ENCODE assay signal across 1 cellular context in genomic region chr13:98144501-98145350, GRCh38.
TF ChIP-seq lines count a peak whose summit lies in the region.

No MANE protein-coding gene starts in this region.

TF ChIP-seq in HEK293, 187 proteins besides CTCF, POLR2A, EP300 and RAD21 (continued from another document):
- TF ChIP-seq OVOL3 (tag by site-specific recombination; IDR thresholded peaks at IDR 0.05), result no peak
- no peak for TF ChIP-seq ZNF555 (tag by site-specific recombination; conservative IDR thresholded peaks at IDR 0.05)
- TF ChIP-seq ZNF747 (tag by site-specific recombination; IDR thresholded peaks at IDR 0.05), result no peak
- no peak for TF ChIP-seq ZSCAN16 (tag by site-specific recombination; IDR thresholded peaks at IDR 0.05)
- no peak for TF ChIP-seq HOXD13 (CRISPR knock-in tag; IDR thresholded peaks at IDR 0.05; ENCODE audit: borderline replicate concordance)
- TF ChIP-seq TSHZ1 (tag by site-specific recombination; IDR thresholded peaks at IDR 0.05; ENCODE audit: borderline replicate concordance), result no peak
- TF ChIP-seq ZNF623 (tag by site-specific recombination; IDR thresholded peaks at IDR 0.05), result no peak
- TF ChIP-seq PRDM10 (tag by site-specific recombination; IDR thresholded peaks at IDR 0.05), result no peak
- TF ChIP-seq ZNF274 (IDR thresholded peaks at IDR 0.05; ENCODE audit: low read length), result no peak
- no peak for TF ChIP-seq ZNF274 (tag by site-specific recombination; IDR thresholded peaks at IDR 0.05; ENCODE audit: borderline replicate concordance)
- TF ChIP-seq ZNF37A (tag by site-specific recombination; IDR thresholded peaks at IDR 0.05), result no peak
- peak; percentile 40; the same call in 1 of the 2 replicates for TF ChIP-seq ZBTB8A (tag by site-specific recombination; IDR thresholded peaks at IDR 0.05)
- TF ChIP-seq ZNF280D (tag by site-specific recombination; IDR thresholded peaks at IDR 0.05), result no peak
